In genomic region chr1:225709101-225709500, GRCh38 we compare ENCODE assay signal across 23 cellular contexts. TPM values are rescaled to one million over a fixed set of nuclear protein-coding genes. Genes with fewer than 3 reads are reported as not detected.
A peak's percentile ranks its signal among the peaks of the same experiment; 100 is the strongest.
DNase-seq lines count a peak whose midpoint lies in the region; ATAC-seq and TF ChIP-seq lines count a peak whose summit lies in the region.
"Had no signal": no experiment of that assay in that cellular context is flagged by ENCODE, and none has a peak within 500 bp of the region (broad histone marks: within the 10 kb centered on the region; RNA-seq: fewer than 3 reads in every experiment).

No MANE protein-coding gene starts in this region.

- DNase-seq in NCI-H2227 (lab: John Stamatoyannopoulos, UW; ENCODE audit: unreplicated experiment) (peak; percentile 25), NCI-H2227 treated with DMSO at 0.1 percent for 48 hours (lab: John Stamatoyannopoulos, UW) (no peak), NCI-H774 (lab: John Stamatoyannopoulos, UW) (peak; percentile 8), epithelial cell of prostate (ENCODE audit: low read depth, low spot score) (no peak), AG08395 (ENCODE audit: low spot score) (no peak), CD14-positive monocyte (ENCODE audit: low spot score) (no peak), omental fat pad (ENCODE audit: low spot score) (no peak)
- no peak for DNase-seq in activated CD8-positive, alpha-beta memory T cell treated with anti-CD3 and anti-CD28 coated beads for 24 hours
- DNase-seq: activated effector memory CD4-positive, alpha-beta T cell treated with anti-CD3 and anti-CD28 coated beads, Interleukin-2, amount 50 U/mL, for 16 hours; BE2C; Calu3; EL; kidney glomerular epithelial cell; NCI-H1417 treated with DMSO at 0.1 percent for 48 hours; NCI-H446 treated with DMSO at 0.1 percent for 48 hours; occipital lobe; RPMI8226; spleen; stimulated activated CD4-positive, alpha-beta T cell treated with anti-CD3 and anti-CD28 coated beads, Interleukin-4, amount 100 ng/mL, for 24 hours; stimulated activated naive CD8-positive, alpha-beta T cell treated with anti-CD3 and anti-CD28 coated beads, Interleukin-15, Interleukin-2, amounts not matched to agents 100 U/mL and 50 U/mL, for 24 hours had no signal

- no peak overlapping the region for H3K27ac Mint-ChIP-seq in CD14-positive monocyte
- H3K27ac Mint-ChIP-seq: memory B cell had no signal

- H3K36me3 Mint-ChIP-seq in CD14-positive monocyte = no peaks in the 10 kb centered on the region
- H3K36me3 Mint-ChIP-seq: memory B cell had no signal

- peak overlapping the region; percentile 36 for H3K27ac ChIP-seq in epithelial cell of prostate
- H3K27ac ChIP-seq: spleen had no signal

- intact Hi-C loops in CD14-positive monocyte (cut with micrococcal nuclease) = loop anchor here in 1 of 2 donors (10.0 kb wide), 1 partner anchor 406 kb away; no protein-coding TSS in a partner anchor

- H3K4me3 Mint-ChIP-seq in CD14-positive monocyte = no peak overlapping the region
- H3K4me3 Mint-ChIP-seq: memory B cell had no signal

- ATAC-seq in omental fat pad (ENCODE audit: low FRiP score) = no peak
- ATAC-seq: SK-N-SH treated with all-trans-retinoic acid at 6 μM for 48 hours; stimulated activated naive CD8-positive, alpha-beta T cell treated with anti-CD3 and anti-CD28 coated beads, Interleukin-15, Interleukin-2, amounts not matched to agents 100 U/mL and 50 U/mL, for 24 hours had no signal

- TF ChIP-seq CTCF in CD14-positive monocyte (IDR thresholded peaks at IDR 0.05) (no peak), omental fat pad (IDR thresholded peaks at IDR 0.05) (no peak)

- peaks cover 0 to 1% (median 0%) of the 10 kb centered on the region in 7 donors for H3K9me3 Mint-ChIP-seq in CD14-positive monocyte
- H3K9me3 Mint-ChIP-seq: memory B cell had no signal

- peaks cover 31% of the 10 kb centered on the region for H3K4me1 Mint-ChIP-seq in CD14-positive monocyte
- H3K4me1 Mint-ChIP-seq: memory B cell had no signal

- peaks cover 0 to 2% (median 0%) of the 10 kb centered on the region in 3 donors for H3K27me3 Mint-ChIP-seq in CD14-positive monocyte (ENCODE audit: low read depth in 3 of 3)

RNA-seq across cellular contexts. Expression of gene ENAH, which starts 56.2 kb away (rescaled TPM):
- not detected for polyA plus RNA-seq in CD14-positive monocyte
- 10 to 100 TPM; 18.7 to 60.7 (median 30.5) TPM for total RNA-seq in omental fat pad
- total RNA-seq: T-helper 2 cell treated with Interferon-gamma antibody and Interleukin-4, amounts not matched to agents 100 ng/mL and 5 ng/mL, for 36 hours had no signal

Comparison
In these comparisons a context has a peak if more than half of its experiments do, and no peak if none do; other contexts are left out.
1. DNase-seq: peak in NCI-H2227 (single experiment) and NCI-H774 (single experiment); none in NCI-H2227 treated with DMSO at 0.1 percent for 48 hours (single experiment), epithelial cell of prostate (single experiment), AG08395 (single experiment), CD14-positive monocyte (single experiment), activated CD8-positive, alpha-beta memory T cell treated with anti-CD3 and anti-CD28 coated beads for 24 hours (single experiment) and omental fat pad (single experiment).